ENCODE assay signal across 21 cellular contexts in genomic region chr5:5347442-5347841, GRCh38.
A peak's percentile ranks its signal among the peaks of the same experiment; 100 is the strongest.
DNase-seq lines count a peak whose midpoint lies in the region; ATAC-seq, FAIRE-seq and TF ChIP-seq lines count a peak whose summit lies in the region.
"Had no signal": no experiment of that assay in that cellular context is flagged by ENCODE, and none has a peak within 500 bp of the region (broad histone marks: within the 10 kb centered on the region; RNA-seq: fewer than 3 reads in every experiment).

No MANE protein-coding gene starts in this region.

- no peaks in the 10 kb centered on the region for H3K36me3 ChIP-seq in CD8-positive, alpha-beta T cell (ENCODE audit: insufficient read depth, low read length)
- no peaks in the 10 kb centered on the region for H3K36me3 ChIP-seq in breast epithelium
- H3K36me3 ChIP-seq: BE2C had no signal

- TF ChIP-seq POLR2A in A549 (IDR thresholded peaks at IDR 0.05; ENCODE audit: low read length), result no peak
- no peak for TF ChIP-seq POLR2A in breast epithelium (IDR thresholded peaks at IDR 0.05)

- no peak overlapping the region for H3K4me2 ChIP-seq in A549

- POLR2A ChIA-PET in A549 (lab: Yijun Ruan, JAX), result no interaction called here
- POLR2A ChIA-PET in CD8-positive, alpha-beta T cell (lab: Charles Lee), result no interaction called here

- 84% methylated on average over 7 of the region's 7 CpGs for WGBS in A549 (ENCODE audit: missing lambda C conversion rate)

- TF ChIP-seq CTCF in A549 (IDR thresholded peaks at IDR 0.05) (no peak), breast epithelium (IDR thresholded peaks at IDR 0.05) (no peak)
- TF ChIP-seq CTCF in CD8-positive, alpha-beta T cell (IDR thresholded peaks at IDR 0.05), result no peak

- CTCF ChIA-PET in A549 (lab: Yijun Ruan, JAX), result interaction anchor here (1.4 to 1.9 kb wide), 2 partner anchors 71 to 468 kb away, joined by 5 to 6 read pairs; no protein-coding TSS in a partner anchor
- CTCF ChIA-PET in CD8-positive, alpha-beta T cell (lab: Charles Lee), result no interaction called here

- H3K4me3 Mint-ChIP-seq in CD8-positive, alpha-beta T cell, result peak overlapping the region; percentile 20
- H3K4me3 Mint-ChIP-seq: CD4-positive, alpha-beta T cell had no signal

- ATAC-seq in A549, result no peak
- no peak for ATAC-seq in CD8-positive, alpha-beta T cell
- ATAC-seq: PC-3 had no signal

- H3K27me3 Mint-ChIP-seq in CD8-positive, alpha-beta T cell (ENCODE audit: low read depth), result peaks cover 2% of the 10 kb centered on the region

- peak overlapping the region; percentile 79 for H3K27ac Mint-ChIP-seq in CD8-positive, alpha-beta T cell
- H3K27ac Mint-ChIP-seq: CD4-positive, alpha-beta T cell had no signal

- H3K4me3 ChIP-seq in A549, result no peak overlapping the region
- no peak overlapping the region for H3K4me3 ChIP-seq in CD8-positive, alpha-beta T cell (ENCODE audit: low read depth, low read length)
- H3K4me3 ChIP-seq in breast epithelium, result no peak overlapping the region
- H3K4me3 ChIP-seq: SK-N-MC had no signal

- TF ChIP-seq EP300 in A549 (IDR thresholded peaks at IDR 0.05), result no peak

- H3K9me3 Mint-ChIP-seq in CD8-positive, alpha-beta T cell, result no peaks in the 10 kb centered on the region

- in situ Hi-C loops in KBM-7 (cut with MboI; ENCODE audit: low pct_unique_long_range_greater_than_20kb, low sequenced_read_pairs), result no loop called here

- peaks cover 26% of the 10 kb centered on the region for H3K4me1 Mint-ChIP-seq in CD8-positive, alpha-beta T cell (ENCODE audit: low read depth)

- H3K36me3 Mint-ChIP-seq in CD8-positive, alpha-beta T cell, result no peaks in the 10 kb centered on the region

- H3K27ac ChIP-seq in A549, result peak overlapping the region; percentile 78 to 88; a peak in 3 of 6 replicates
- H3K27ac ChIP-seq in CD8-positive, alpha-beta T cell (ENCODE audit: low read depth, low read length), result no peak overlapping the region
- peak overlapping the region; percentile 32 for H3K27ac ChIP-seq in cingulate gyrus (ENCODE audit: low read depth, low read length)
- H3K27ac ChIP-seq in breast epithelium, result no peak overlapping the region
- H3K27ac ChIP-seq: SK-N-MC had no signal

- peaks cover 42% of the 10 kb centered on the region for H3K4me1 ChIP-seq in A549
- peaks cover 11% of the 10 kb centered on the region for H3K4me1 ChIP-seq in CD8-positive, alpha-beta T cell (ENCODE audit: insufficient read depth, low read length)
- no peaks in the 10 kb centered on the region for H3K4me1 ChIP-seq in breast epithelium

- H3K9me3 ChIP-seq in A549 (no peaks in the 10 kb centered on the region), breast epithelium (no peaks in the 10 kb centered on the region)
- no peaks in the 10 kb centered on the region for H3K9me3 ChIP-seq in CD8-positive, alpha-beta T cell (ENCODE audit: low read length)
- H3K9me3 ChIP-seq: BE2C had no signal

- intact Hi-C loops in CD8-positive, alpha-beta T cell (cut with DNase I, micrococcal nuclease), result no loop called here
- intact Hi-C loops in breast epithelium (cut with DNase I; ENCODE audit: low total_unique reads), result loop anchor here (5.0 kb wide), 2 partner anchors 320 to 1725 kb away; no protein-coding TSS in a partner anchor

- no peak for DNase-seq in A549 (ENCODE audit: low read depth in 1 of 2, low spot score in 1 of 2)
- DNase-seq in CD8-positive, alpha-beta T cell, result no peak
- peak; percentile 8 for DNase-seq in KBM-7
- DNase-seq in NCI-H1694 treated with DMSO at 0.1 percent for 48 hours (lab: John Stamatoyannopoulos, UW), result no peak
- DNase-seq in breast epithelium (ENCODE audit: low spot score in 2 of 2), result no peak
- DNase-seq in stimulated activated CD4-positive, alpha-beta T cell treated with anti-CD3 and anti-CD28 coated beads, Interleukin-1b, Interleukin-23, amount 100 ng/mL, for 48 hours, result no peak
- no peak for DNase-seq in pons (ENCODE audit: low spot score)
- DNase-seq: BE2C; CD4-positive, alpha-beta T cell; MM.1S; NCI-H1048; NCI-H1417 treated with DMSO at 0.1 percent for 48 hours; NCI-H187 treated with DMSO at 0.1 percent for 48 hours; NCI-H2107; NCI-H446 treated with DMSO at 0.1 percent for 48 hours; NCI-H526 treated with DMSO at 0.1 percent for 48 hours; PC-3; SHP77 treated with DMSO at 0.1 percent for 48 hours had no signal

- TF ChIP-seq RAD21 in A549 (conservative IDR thresholded peaks at IDR 0.05 in 1 of 2, IDR thresholded peaks at IDR 0.05 in 1 of 2), result no peak

- no peaks in the 10 kb centered on the region for H3K27me3 ChIP-seq in CD8-positive, alpha-beta T cell (ENCODE audit: insufficient read depth, low read length)
- no peaks in the 10 kb centered on the region for H3K27me3 ChIP-seq in breast epithelium
- H3K27me3 ChIP-seq: BE2C had no signal

- no peak for FAIRE-seq in A549 (lab: Jason Lieb, UNC)
- FAIRE-seq: G401.6 had no signal

TF ChIP-seq in A549, 52 proteins besides CTCF, POLR2A, EP300 and RAD21:
- TF ChIP-seq FOXS1 (CRISPR knock-in tag; IDR thresholded peaks at IDR 0.05), result no peak
- no peak for TF ChIP-seq MAFK (IDR thresholded peaks at IDR 0.05; ENCODE audit: partially characterized antibody)
- no peak for TF ChIP-seq JUNB (IDR thresholded peaks at IDR 0.05)
- TF ChIP-seq CBX2 (IDR thresholded peaks at IDR 0.05; ENCODE audit: borderline replicate concordance, low read depth), result no peak
- TF ChIP-seq NFE2L2 (conservative IDR thresholded peaks at IDR 0.05; ENCODE audit: low read length), result no peak
- TF ChIP-seq EHF (CRISPR knock-in tag; IDR thresholded peaks at IDR 0.05), result no peak
- TF ChIP-seq ZSCAN20 (CRISPR knock-in tag; IDR thresholded peaks at IDR 0.05), result no peak
- TF ChIP-seq PHF8 (IDR thresholded peaks at IDR 0.05; ENCODE audit: borderline replicate concordance, low read depth), result no peak
- TF ChIP-seq SMC3 (IDR thresholded peaks at IDR 0.05), result no peak
- no peak for TF ChIP-seq NPAS2 (CRISPR knock-in tag; IDR thresholded peaks at IDR 0.05; ENCODE audit: borderline replicate concordance)
- TF ChIP-seq POLR2AphosphoS2 (conservative IDR thresholded peaks at IDR 0.05; ENCODE audit: low read length), result no peak
- TF ChIP-seq ZC3H11A (IDR thresholded peaks at IDR 0.05), result no peak

Comparison
In these comparisons a context has a peak if more than half of its experiments do, and no peak if none do; other contexts are left out.
1. H3K27ac ChIP-seq: peak in A549 (2 of 2) and cingulate gyrus (single experiment); none in CD8-positive, alpha-beta T cell (single experiment) and breast epithelium (0 of 2).